5 cellular contexts compared by ENCODE assay signal in the genomic region with DNA sequence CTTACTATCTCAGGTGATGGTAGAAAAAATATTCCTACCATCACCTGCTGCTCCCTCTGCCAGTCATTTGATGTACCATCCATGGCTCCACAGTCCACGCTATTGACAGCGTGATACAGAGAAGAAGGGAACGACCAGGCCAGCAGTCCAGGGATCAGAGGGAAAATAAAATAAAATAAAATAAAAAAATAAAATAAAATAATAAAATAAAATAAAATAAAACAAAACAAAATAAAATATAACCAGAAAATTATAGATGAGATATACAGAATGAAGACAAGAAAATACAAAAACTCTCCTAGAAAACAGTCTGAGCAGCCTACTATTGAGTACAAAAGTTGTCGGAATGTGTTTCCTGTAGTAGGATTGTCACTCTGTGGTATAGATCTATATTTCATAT.
"Had no signal": no experiment of that assay in that cellular context is flagged by ENCODE, and none has a peak within 500 bp of the region (broad histone marks: within the 10 kb centered on the region; RNA-seq: fewer than 3 reads in every experiment).

No MANE protein-coding gene starts in this region.

- H3K27ac ChIP-seq: HL-60 had no signal

- H3K4me3 ChIP-seq: K562 had no signal

- H3K27ac Mint-ChIP-seq: IgD-negative memory B cell had no signal

- H3K4me1 Mint-ChIP-seq: IgD-negative memory B cell had no signal

- FAIRE-seq: HepG2, K562 had no signal

- DNase-seq: IMR-90 had no signal

- H3K4me3 Mint-ChIP-seq: IgD-negative memory B cell had no signal

- H3K27me3 Mint-ChIP-seq: IgD-negative memory B cell had no signal

- H3K36me3 Mint-ChIP-seq: IgD-negative memory B cell had no signal

- ATAC-seq: HepG2, K562 had no signal
